16 cellular contexts compared by ENCODE assay signal in genomic region chr12:124024790-124025189, GRCh38. TPM values are rescaled to one million over a fixed set of nuclear protein-coding genes. Genes with fewer than 3 reads are reported as not detected.
A peak's percentile ranks its signal among the peaks of the same experiment; 100 is the strongest.
DNase-seq lines count a peak whose midpoint lies in the region; TF ChIP-seq lines count a peak whose summit lies in the region.
"Had no signal": no experiment of that assay in that cellular context is flagged by ENCODE, and none has a peak within 500 bp of the region (broad histone marks: within the 10 kb centered on the region; RNA-seq: fewer than 3 reads in every experiment).

No MANE protein-coding gene starts in this region.

- H3K27ac Mint-ChIP-seq in activated CD4-positive, alpha-beta T cell treated with anti-CD3 and anti-CD28 coated beads, Interleukin-2, amount 10 ng/mL, durations not matched to agents 7 days and 5 days, result peak overlapping the region; percentile 37
- H3K27ac Mint-ChIP-seq: GM23338 had no signal

- CTCF ChIA-PET in activated CD4-positive, alpha-beta T cell treated with anti-CD3 and anti-CD28 coated beads, Interleukin-2, amount 10 ng/mL, durations not matched to agents 7 days and 5 days (lab: Charles Lee), result interaction anchor here (1.3 kb wide), 1 partner anchor 8 kb away, joined by 3 read pairs; no protein-coding TSS in a partner anchor

- no peaks in the 10 kb centered on the region for H3K79me2 ChIP-seq in smooth muscle cell (ENCODE audit: low read depth)

- peaks cover 10% of the 10 kb centered on the region for H3K4me1 Mint-ChIP-seq in activated CD4-positive, alpha-beta T cell treated with anti-CD3 and anti-CD28 coated beads, Interleukin-2, amount 10 ng/mL, durations not matched to agents 7 days and 5 days
- H3K4me1 Mint-ChIP-seq: GM23338 had no signal

- DNase-seq in activated CD4-positive, alpha-beta T cell treated with anti-CD3 and anti-CD28 coated beads, Interleukin-2, amount 10 ng/mL, durations not matched to agents 7 days and 5 days, result no peak
- no peak for DNase-seq in activated CD4-positive, alpha-beta T cell treated with anti-CD3 and anti-CD28 coated beads for 48 hours
- DNase-seq in M059J (ENCODE audit: low read depth) (peak; percentile 47), amniotic stem cell (lab: John Stamatoyannopoulos, UW) (peak; percentile 0), smooth muscle cell (lab: John Stamatoyannopoulos, UW; ENCODE audit: unreplicated experiment) (no peak), HPDE6-E6E7 (ENCODE audit: extremely low spot score) (no peak), NCI-H2107 (lab: John Stamatoyannopoulos, UW) (no peak), SIG-M5 treated with dmso at 0.1 percent for 504 hours (lab: John Stamatoyannopoulos, UW; ENCODE audit: unreplicated experiment) (no peak)
- DNase-seq: BE2C; IMR-90; NCI-H187 treated with DMSO at 0.1 percent for 48 hours; NCI-H446; NCI-H69; NK-92 treated with Interleukin-12 subunit alpha and Interleukin-12 subunit beta, amount 100 ng/mL, for 24 hours had no signal

- H4K20me1 ChIP-seq in smooth muscle cell (ENCODE audit: low read depth), result no peaks in the 10 kb centered on the region

- H3K4me2 ChIP-seq in smooth muscle cell, result no peak overlapping the region
- H3K4me2 ChIP-seq: GM23338 had no signal

- no peaks in the 10 kb centered on the region for H3K27me3 ChIP-seq in smooth muscle cell (ENCODE audit: low read depth)
- H3K27me3 ChIP-seq: BE2C had no signal

- H3K9ac ChIP-seq in smooth muscle cell (ENCODE audit: low read depth), result no peak overlapping the region

- H3K4me1 ChIP-seq in smooth muscle cell (ENCODE audit: low read depth), result peaks cover 3% of the 10 kb centered on the region

- H3F3A ChIP-seq in smooth muscle cell (ENCODE audit: low read depth), result peaks cover 7% of the 10 kb centered on the region

- no peak overlapping the region for H2AFZ ChIP-seq in smooth muscle cell (ENCODE audit: low read depth)
- H2AFZ ChIP-seq: GM23338 had no signal

- no peak overlapping the region for H3K4me3 ChIP-seq in smooth muscle cell
- H3K4me3 ChIP-seq: GM23338 had no signal

- H3K36me3 Mint-ChIP-seq in activated CD4-positive, alpha-beta T cell treated with anti-CD3 and anti-CD28 coated beads, Interleukin-2, amount 10 ng/mL, durations not matched to agents 7 days and 5 days (ENCODE audit: low read depth), result no peaks in the 10 kb centered on the region

- H3K4me3 Mint-ChIP-seq in activated CD4-positive, alpha-beta T cell treated with anti-CD3 and anti-CD28 coated beads, Interleukin-2, amount 10 ng/mL, durations not matched to agents 7 days and 5 days, result no peak overlapping the region
- H3K4me3 Mint-ChIP-seq: GM23338 had no signal

- POLR2A ChIA-PET in activated CD4-positive, alpha-beta T cell treated with anti-CD3 and anti-CD28 coated beads, Interleukin-2, amount 10 ng/mL, durations not matched to agents 7 days and 5 days (lab: Charles Lee), result no interaction called here

- no peak for TF ChIP-seq CTCF in smooth muscle cell (IDR thresholded peaks at IDR 0.05; ENCODE audit: borderline replicate concordance, insufficient read depth, poor library complexity, severe bottlenecking)

- WGBS in smooth muscle cell (ENCODE audit: low lambda C conversion rate), result 85% methylated on average over 7 of the region's 7 CpGs

- no peaks in the 10 kb centered on the region for H3K9me3 ChIP-seq in smooth muscle cell (replicated peaks; ENCODE audit: low read depth)
- H3K9me3 ChIP-seq: BE2C had no signal

- peak overlapping the region; percentile 2 for H3K27ac ChIP-seq in smooth muscle cell (ENCODE audit: low read depth)
- H3K27ac ChIP-seq: 22Rv1 had no signal

- H3K9me3 Mint-ChIP-seq in activated CD4-positive, alpha-beta T cell treated with anti-CD3 and anti-CD28 coated beads, Interleukin-2, amount 10 ng/mL, durations not matched to agents 7 days and 5 days, result no peaks in the 10 kb centered on the region

- H3K36me3 ChIP-seq in smooth muscle cell (ENCODE audit: low read depth), result no peaks in the 10 kb centered on the region
- H3K36me3 ChIP-seq: BE2C had no signal

- H3K27me3 Mint-ChIP-seq in activated CD4-positive, alpha-beta T cell treated with anti-CD3 and anti-CD28 coated beads, Interleukin-2, amount 10 ng/mL, durations not matched to agents 7 days and 5 days, result no peaks in the 10 kb centered on the region

RNA-seq across cellular contexts. Expression of gene ZNF664, which starts 51.8 kb away (rescaled TPM):
- 10 to 100 TPM; 41.3 to 46.6 TPM for total RNA-seq in activated CD4-positive, alpha-beta T cell treated with anti-CD3 and anti-CD28 coated beads, Interleukin-2, amount 10 ng/mL, durations not matched to agents 7 days and 5 days
- total RNA-seq in M059J (2014; rRNA removed; shearing (Covaris generic)), result 40.7 and 58.7 TPM in 2 replicates
- 39.2 and 47.7 TPM in 2 replicates for total RNA-seq in smooth muscle cell
- polyA plus RNA-seq in smooth muscle cell, result 6.4 and 8.1 TPM in 2 replicates

RNA-seq across cellular contexts. Expression of gene CCDC92, which starts 52.2 kb away (rescaled TPM):
- 10 to 100 TPM; 27.9 to 28.8 TPM for total RNA-seq in activated CD4-positive, alpha-beta T cell treated with anti-CD3 and anti-CD28 coated beads, Interleukin-2, amount 10 ng/mL, durations not matched to agents 7 days and 5 days
- total RNA-seq in M059J (2014; rRNA removed; shearing (Covaris generic)), result 6.6 and 13.3 TPM in 2 replicates
- total RNA-seq in smooth muscle cell, result 14.8 and 17.4 TPM in 2 replicates
- 60.7 and 68.2 TPM in 2 replicates for polyA plus RNA-seq in smooth muscle cell

Comparison
In these comparisons a context has a peak if more than half of its experiments do, and no peak if none do; other contexts are left out.
1. DNase-seq: peak in M059J (single experiment) and amniotic stem cell (single experiment); none in activated CD4-positive, alpha-beta T cell treated with anti-CD3 and anti-CD28 coated beads, Interleukin-2, amount 10 ng/mL, durations not matched to agents 7 days and 5 days (single experiment), activated CD4-positive, alpha-beta T cell treated with anti-CD3 and anti-CD28 coated beads for 48 hours (single experiment), smooth muscle cell (single experiment), HPDE6-E6E7 (single experiment), NCI-H2107 (single experiment) and SIG-M5 treated with dmso at 0.1 percent for 504 hours (single experiment).